In the genomic region with DNA sequence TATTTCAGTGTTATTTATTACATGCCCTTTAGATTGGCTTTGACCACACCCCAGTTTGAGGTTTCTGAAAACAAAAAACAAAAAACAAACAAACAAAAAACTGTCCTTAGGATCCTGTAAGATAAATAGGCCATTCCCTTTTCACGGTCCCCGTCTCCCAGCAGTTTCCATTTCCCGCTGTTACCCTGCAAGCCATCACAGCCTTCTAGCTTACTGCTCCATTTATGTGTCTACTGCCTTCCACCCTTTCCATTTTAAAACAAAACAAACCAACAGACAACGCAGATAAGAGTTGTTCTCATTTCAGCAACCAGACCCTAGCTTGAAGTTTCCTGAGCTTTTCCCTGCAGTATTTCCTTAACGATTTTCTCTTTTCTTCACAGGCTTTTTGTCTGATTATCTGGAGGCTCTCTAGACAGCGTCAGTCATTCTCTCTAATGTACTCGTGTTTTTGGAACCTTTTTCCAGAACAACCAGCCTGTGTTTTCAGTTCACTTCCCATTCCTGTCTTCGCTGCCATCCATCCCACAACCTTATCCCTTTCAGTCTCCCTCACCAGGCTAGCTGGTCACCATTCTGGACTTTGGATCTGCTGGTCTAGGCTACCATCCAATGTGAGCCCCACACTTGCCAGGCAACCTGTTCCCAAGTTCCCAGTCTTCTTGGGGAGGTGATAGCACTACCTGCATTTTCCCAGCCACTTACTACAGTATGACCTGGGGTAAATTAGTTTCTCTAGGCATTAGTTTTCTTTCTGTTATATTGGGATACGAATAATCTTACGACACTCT, we compare ENCODE assay signal across 1 cellular context.
TF ChIP-seq lines count a peak whose summit lies in the region.

No MANE protein-coding gene starts in this region.

TF ChIP-seq in HepG2, 621 proteins besides CTCF, POLR2A, EP300 and RAD21:
- TF ChIP-seq, protein P1, sequence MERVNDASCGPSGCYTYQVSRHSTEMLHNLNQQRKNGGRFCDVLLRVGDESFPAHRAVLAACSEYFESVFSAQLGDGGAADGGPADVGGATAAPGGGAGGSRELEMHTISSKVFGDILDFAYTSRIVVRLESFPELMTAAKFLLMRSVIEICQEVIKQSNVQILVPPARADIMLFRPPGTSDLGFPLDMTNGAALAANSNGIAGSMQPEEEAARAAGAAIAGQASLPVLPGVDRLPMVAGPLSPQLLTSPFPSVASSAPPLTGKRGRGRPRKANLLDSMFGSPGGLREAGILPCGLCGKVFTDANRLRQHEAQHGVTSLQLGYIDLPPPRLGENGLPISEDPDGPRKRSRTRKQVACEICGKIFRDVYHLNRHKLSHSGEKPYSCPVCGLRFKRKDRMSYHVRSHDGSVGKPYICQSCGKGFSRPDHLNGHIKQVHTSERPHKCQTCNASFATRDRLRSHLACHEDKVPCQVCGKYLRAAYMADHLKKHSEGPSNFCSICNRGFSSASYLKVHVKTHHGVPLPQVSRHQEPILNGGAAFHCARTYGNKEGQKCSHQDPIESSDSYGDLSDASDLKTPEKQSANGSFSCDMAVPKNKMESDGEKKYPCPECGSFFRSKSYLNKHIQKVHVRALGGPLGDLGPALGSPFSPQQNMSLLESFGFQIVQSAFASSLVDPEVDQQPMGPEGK (CRISPR knock-in tag; IDR thresholded peaks at IDR 0.05), result no peak
- TF ChIP-seq, protein P2, sequence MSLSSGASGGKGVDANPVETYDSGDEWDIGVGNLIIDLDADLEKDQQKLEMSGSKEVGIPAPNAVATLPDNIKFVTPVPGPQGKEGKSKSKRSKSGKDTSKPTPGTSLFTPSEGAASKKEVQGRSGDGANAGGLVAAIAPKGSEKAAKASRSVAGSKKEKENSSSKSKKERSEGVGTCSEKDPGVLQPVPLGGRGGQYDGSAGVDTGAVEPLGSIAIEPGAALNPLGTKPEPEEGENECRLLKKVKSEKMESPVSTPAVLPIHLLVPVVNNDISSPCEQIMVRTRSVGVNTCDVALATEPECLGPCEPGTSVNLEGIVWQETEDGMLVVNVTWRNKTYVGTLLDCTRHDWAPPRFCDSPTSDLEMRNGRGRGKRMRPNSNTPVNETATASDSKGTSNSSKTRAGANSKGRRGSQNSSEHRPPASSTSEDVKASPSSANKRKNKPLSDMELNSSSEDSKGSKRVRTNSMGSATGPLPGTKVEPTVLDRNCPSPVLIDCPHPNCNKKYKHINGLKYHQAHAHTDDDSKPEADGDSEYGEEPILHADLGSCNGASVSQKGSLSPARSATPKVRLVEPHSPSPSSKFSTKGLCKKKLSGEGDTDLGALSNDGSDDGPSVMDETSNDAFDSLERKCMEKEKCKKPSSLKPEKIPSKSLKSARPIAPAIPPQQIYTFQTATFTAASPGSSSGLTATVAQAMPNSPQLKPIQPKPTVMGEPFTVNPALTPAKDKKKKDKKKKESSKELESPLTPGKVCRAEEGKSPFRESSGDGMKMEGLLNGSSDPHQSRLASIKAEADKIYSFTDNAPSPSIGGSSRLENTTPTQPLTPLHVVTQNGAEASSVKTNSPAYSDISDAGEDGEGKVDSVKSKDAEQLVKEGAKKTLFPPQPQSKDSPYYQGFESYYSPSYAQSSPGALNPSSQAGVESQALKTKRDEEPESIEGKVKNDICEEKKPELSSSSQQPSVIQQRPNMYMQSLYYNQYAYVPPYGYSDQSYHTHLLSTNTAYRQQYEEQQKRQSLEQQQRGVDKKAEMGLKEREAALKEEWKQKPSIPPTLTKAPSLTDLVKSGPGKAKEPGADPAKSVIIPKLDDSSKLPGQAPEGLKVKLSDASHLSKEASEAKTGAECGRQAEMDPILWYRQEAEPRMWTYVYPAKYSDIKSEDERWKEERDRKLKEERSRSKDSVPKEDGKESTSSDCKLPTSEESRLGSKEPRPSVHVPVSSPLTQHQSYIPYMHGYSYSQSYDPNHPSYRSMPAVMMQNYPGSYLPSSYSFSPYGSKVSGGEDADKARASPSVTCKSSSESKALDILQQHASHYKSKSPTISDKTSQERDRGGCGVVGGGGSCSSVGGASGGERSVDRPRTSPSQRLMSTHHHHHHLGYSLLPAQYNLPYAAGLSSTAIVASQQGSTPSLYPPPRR (CRISPR knock-in tag; IDR thresholded peaks at IDR 0.05; ENCODE audit: borderline replicate concordance), result no peak
- TF ChIP-seq RXRB (CRISPR knock-in tag; IDR thresholded peaks at IDR 0.05; ENCODE audit: borderline replicate concordance), result no peak
- TF ChIP-seq, protein P3, sequence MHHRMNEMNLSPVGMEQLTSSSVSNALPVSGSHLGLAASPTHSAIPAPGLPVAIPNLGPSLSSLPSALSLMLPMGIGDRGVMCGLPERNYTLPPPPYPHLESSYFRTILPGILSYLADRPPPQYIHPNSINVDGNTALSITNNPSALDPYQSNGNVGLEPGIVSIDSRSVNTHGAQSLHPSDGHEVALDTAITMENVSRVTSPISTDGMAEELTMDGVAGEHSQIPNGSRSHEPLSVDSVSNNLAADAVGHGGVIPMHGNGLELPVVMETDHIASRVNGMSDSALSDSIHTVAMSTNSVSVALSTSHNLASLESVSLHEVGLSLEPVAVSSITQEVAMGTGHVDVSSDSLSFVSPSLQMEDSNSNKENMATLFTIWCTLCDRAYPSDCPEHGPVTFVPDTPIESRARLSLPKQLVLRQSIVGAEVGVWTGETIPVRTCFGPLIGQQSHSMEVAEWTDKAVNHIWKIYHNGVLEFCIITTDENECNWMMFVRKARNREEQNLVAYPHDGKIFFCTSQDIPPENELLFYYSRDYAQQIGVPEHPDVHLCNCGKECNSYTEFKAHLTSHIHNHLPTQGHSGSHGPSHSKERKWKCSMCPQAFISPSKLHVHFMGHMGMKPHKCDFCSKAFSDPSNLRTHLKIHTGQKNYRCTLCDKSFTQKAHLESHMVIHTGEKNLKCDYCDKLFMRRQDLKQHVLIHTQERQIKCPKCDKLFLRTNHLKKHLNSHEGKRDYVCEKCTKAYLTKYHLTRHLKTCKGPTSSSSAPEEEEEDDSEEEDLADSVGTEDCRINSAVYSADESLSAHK (CRISPR knock-in tag; IDR thresholded peaks at IDR 0.05; ENCODE audit: borderline replicate concordance), result no peak
- no peak for TF ChIP-seq ELF4 (CRISPR knock-in tag; IDR thresholded peaks at IDR 0.05; ENCODE audit: borderline replicate concordance)
- no peak for TF ChIP-seq ZNF652 (CRISPR knock-in tag; IDR thresholded peaks at IDR 0.05; ENCODE audit: borderline replicate concordance, low read depth)
- no peak for TF ChIP-seq REXO4 (CRISPR knock-in tag; IDR thresholded peaks at IDR 0.05; ENCODE audit: borderline replicate concordance)
- TF ChIP-seq, protein P4, sequence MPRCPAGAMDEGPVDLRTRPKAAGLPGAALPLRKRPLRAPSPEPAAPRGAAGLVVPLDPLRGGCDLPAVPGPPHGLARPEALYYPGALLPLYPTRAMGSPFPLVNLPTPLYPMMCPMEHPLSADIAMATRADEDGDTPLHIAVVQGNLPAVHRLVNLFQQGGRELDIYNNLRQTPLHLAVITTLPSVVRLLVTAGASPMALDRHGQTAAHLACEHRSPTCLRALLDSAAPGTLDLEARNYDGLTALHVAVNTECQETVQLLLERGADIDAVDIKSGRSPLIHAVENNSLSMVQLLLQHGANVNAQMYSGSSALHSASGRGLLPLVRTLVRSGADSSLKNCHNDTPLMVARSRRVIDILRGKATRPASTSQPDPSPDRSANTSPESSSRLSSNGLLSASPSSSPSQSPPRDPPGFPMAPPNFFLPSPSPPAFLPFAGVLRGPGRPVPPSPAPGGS (CRISPR knock-in tag; IDR thresholded peaks at IDR 0.05), result no peak
- no peak for TF ChIP-seq IKZF4 (CRISPR knock-in tag; IDR thresholded peaks at IDR 0.05; ENCODE audit: borderline replicate concordance, low read depth, not compliant biosample characterization)
- TF ChIP-seq, protein P5, sequence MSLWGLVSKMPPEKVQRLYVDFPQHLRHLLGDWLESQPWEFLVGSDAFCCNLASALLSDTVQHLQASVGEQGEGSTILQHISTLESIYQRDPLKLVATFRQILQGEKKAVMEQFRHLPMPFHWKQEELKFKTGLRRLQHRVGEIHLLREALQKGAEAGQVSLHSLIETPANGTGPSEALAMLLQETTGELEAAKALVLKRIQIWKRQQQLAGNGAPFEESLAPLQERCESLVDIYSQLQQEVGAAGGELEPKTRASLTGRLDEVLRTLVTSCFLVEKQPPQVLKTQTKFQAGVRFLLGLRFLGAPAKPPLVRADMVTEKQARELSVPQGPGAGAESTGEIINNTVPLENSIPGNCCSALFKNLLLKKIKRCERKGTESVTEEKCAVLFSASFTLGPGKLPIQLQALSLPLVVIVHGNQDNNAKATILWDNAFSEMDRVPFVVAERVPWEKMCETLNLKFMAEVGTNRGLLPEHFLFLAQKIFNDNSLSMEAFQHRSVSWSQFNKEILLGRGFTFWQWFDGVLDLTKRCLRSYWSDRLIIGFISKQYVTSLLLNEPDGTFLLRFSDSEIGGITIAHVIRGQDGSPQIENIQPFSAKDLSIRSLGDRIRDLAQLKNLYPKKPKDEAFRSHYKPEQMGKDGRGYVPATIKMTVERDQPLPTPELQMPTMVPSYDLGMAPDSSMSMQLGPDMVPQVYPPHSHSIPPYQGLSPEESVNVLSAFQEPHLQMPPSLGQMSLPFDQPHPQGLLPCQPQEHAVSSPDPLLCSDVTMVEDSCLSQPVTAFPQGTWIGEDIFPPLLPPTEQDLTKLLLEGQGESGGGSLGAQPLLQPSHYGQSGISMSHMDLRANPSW (CRISPR knock-in tag; IDR thresholded peaks at IDR 0.05; ENCODE audit: borderline replicate concordance), result no peak
- no peak for TF ChIP-seq NR2C2 (CRISPR knock-in tag; IDR thresholded peaks at IDR 0.05; ENCODE audit: borderline replicate concordance)
- no peak for TF ChIP-seq ZNF10 (CRISPR knock-in tag; IDR thresholded peaks at IDR 0.05; ENCODE audit: borderline replicate concordance, low read depth)
- TF ChIP-seq POLR2G (IDR thresholded peaks at IDR 0.05; ENCODE audit: low read depth, low read length), result no peak
- TF ChIP-seq, protein P6, sequence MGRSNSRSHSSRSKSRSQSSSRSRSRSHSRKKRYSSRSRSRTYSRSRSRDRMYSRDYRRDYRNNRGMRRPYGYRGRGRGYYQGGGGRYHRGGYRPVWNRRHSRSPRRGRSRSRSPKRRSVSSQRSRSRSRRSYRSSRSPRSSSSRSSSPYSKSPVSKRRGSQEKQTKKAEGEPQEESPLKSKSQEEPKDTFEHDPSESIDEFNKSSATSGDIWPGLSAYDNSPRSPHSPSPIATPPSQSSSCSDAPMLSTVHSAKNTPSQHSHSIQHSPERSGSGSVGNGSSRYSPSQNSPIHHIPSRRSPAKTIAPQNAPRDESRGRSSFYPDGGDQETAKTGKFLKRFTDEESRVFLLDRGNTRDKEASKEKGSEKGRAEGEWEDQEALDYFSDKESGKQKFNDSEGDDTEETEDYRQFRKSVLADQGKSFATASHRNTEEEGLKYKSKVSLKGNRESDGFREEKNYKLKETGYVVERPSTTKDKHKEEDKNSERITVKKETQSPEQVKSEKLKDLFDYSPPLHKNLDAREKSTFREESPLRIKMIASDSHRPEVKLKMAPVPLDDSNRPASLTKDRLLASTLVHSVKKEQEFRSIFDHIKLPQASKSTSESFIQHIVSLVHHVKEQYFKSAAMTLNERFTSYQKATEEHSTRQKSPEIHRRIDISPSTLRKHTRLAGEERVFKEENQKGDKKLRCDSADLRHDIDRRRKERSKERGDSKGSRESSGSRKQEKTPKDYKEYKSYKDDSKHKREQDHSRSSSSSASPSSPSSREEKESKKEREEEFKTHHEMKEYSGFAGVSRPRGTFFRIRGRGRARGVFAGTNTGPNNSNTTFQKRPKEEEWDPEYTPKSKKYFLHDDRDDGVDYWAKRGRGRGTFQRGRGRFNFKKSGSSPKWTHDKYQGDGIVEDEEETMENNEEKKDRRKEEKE (IDR thresholded peaks at IDR 0.05), result no peak
